ENCODE assay signal across 1 cellular context in the genomic region with DNA sequence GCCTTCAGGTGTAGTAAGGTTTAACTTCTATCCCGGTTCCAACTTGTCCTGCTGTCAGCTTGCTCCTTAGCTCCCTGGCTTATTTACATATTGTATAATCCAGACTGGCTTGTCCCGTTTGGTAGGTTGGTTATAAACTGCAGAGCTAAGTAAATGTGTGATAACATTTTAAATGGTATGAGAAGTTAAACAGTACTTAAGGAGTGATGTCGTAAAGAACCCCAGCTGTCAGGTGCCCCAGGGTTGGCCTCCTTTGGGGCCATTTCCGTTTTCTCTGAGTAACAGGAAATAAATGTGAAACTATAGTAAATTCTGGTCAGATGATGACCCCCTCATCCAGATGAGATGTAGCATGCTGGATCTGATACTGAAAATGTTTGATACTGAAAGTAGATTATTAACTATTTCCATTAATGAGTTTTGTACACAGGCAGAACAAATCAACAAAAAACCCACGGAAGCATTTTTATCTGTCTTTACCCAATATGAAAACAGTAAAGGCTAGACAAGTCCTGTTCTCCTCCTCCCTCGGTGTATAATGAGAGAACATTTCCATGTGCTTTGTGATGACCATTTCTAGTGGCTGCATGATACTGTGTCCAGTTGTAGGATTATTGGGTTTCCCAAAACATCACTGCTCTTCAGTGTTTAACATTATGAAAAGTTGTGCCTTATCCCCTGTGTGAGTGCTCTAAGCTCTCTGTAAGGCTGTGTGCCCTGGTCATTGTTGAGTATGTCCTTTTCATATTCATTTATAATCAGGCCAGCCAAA.
A peak's percentile ranks its signal among the peaks of the same experiment; 100 is the strongest.
TF ChIP-seq lines count a peak whose summit lies in the region.

No MANE protein-coding gene starts in this region.

TF ChIP-seq in GM12878, 131 proteins besides CTCF, POLR2A, EP300 and RAD21 (continued from another document):
- TF ChIP-seq YBX1 (IDR thresholded peaks at IDR 0.05) (no peak), FOXM1 (IDR thresholded peaks at IDR 0.05; ENCODE audit: low read depth, low read length) (peak; percentile 77), NR2C1 (IDR thresholded peaks at IDR 0.05) (0 out of 2 replicates have a peak, but pooled peaks have one; percentile 15), IKZF2 (IDR thresholded peaks at IDR 0.05) (peak in 1 of 2 experiments; percentile 26; a peak in 1 of 4 replicates), CREM (IDR thresholded peaks at IDR 0.05; ENCODE audit: low read depth) (peak; percentile 72), MXI1 (IDR thresholded peaks at IDR 0.05; ENCODE audit: low read depth, low read length) (peak; percentile 40; the same call in 1 of the 2 replicates), ZBED1 (IDR thresholded peaks at IDR 0.05; ENCODE audit: borderline replicate concordance) (peak; percentile 54; the same call in 1 of the 2 replicates), SMARCA5 (IDR thresholded peaks at IDR 0.05) (peak; percentile 67; the same call in 1 of the 2 replicates), POLR2AphosphoS2 (IDR thresholded peaks at IDR 0.05; ENCODE audit: low read depth, low read length) (no peak), SP1 (IDR thresholded peaks at IDR 0.05; ENCODE audit: low read depth, low read length) (peak; percentile 9), MYC (IDR thresholded peaks at IDR 0.05; ENCODE audit: insufficient read depth, insufficient read length, insufficient replicate concordance, low read length, severe bottlenecking) (no peak), MTA3 (IDR thresholded peaks at IDR 0.05; ENCODE audit: borderline replicate concordance, low read length) (peak; percentile 67; the same call in 1 of the 2 replicates), ETV6 (conservative IDR thresholded peaks at IDR 0.05 in 1 of 2, IDR thresholded peaks at IDR 0.05 in 1 of 2; ENCODE audit: borderline replicate concordance in 1 of 2, low read depth in 1 of 2) (peak in 1 of 2 experiments; percentile 96; a peak in 2 of 4 replicates), GABPA (IDR thresholded peaks at IDR 0.05; ENCODE audit: low read depth) (peak; percentile 71), HDAC6 (IDR thresholded peaks at IDR 0.05; ENCODE audit: unreplicated experiment) (no peak), IKZF1 (conservative IDR thresholded peaks at IDR 0.05) (peak; percentile 36; the same call in 1 of the 2 replicates), CHD1 (IDR thresholded peaks at IDR 0.05; ENCODE audit: low read depth, low read length) (no peak), SPI1 (IDR thresholded peaks at IDR 0.05; ENCODE audit: borderline replicate concordance, insufficient read depth, low read depth, low read length) (peak; percentile 70; the same call in 1 of the 2 replicates), BHLHE40 (IDR thresholded peaks at IDR 0.05; ENCODE audit: borderline replicate concordance in 1 of 2, low read depth in 2 of 2, low read length in 1 of 2) (peak; percentile 58 to 79; a peak in 3 of 4 replicates), CHD2 (IDR thresholded peaks at IDR 0.05; ENCODE audit: borderline replicate concordance, low read depth, low read length) (peak; percentile 60; the same call in 1 of the 2 replicates), CBX5 (IDR thresholded peaks at IDR 0.05; ENCODE audit: low read depth) (0 out of 2 replicates have a peak, but pooled peaks have one; percentile 31), MEF2B (IDR thresholded peaks at IDR 0.05; ENCODE audit: partially characterized antibody, poor library complexity, severe bottlenecking) (peak; percentile 56), RUNX3 (IDR thresholded peaks at IDR 0.05; ENCODE audit: low read length) (peak; percentile 71), TCF3 (IDR thresholded peaks at IDR 0.05; ENCODE audit: borderline replicate concordance, insufficient read depth, low read depth, low read length) (peak; percentile 90; the same call in 1 of the 2 replicates), ZNF24 (IDR thresholded peaks at IDR 0.05) (no peak), ATF7 (IDR thresholded peaks at IDR 0.05; ENCODE audit: low read depth) (peak; percentile 58; the same call in 1 of the 2 replicates), JUNB (IDR thresholded peaks at IDR 0.05) (peak; percentile 28; the same call in 1 of the 2 replicates), POU2F2 (IDR thresholded peaks at IDR 0.05; ENCODE audit: borderline replicate concordance, low read depth, low read length) (0 out of 3 replicates have a peak, but pooled peaks have one; percentile 42), EED (IDR thresholded peaks at IDR 0.05; ENCODE audit: low read depth) (peak; percentile 53), FOS (IDR thresholded peaks at IDR 0.05; ENCODE audit: borderline replicate concordance, extremely low read depth, insufficient read length) (no peak), EZH2 (IDR thresholded peaks at IDR 0.05; ENCODE audit: borderline replicate concordance, control insufficient read depth, low read depth, low read length) (no peak), BACH1 (IDR thresholded peaks at IDR 0.05; ENCODE audit: borderline replicate concordance) (no peak), NFIC (IDR thresholded peaks at IDR 0.05; ENCODE audit: low read depth, low read length) (peak; percentile 88)
- TF ChIP-seq, protein P1, sequence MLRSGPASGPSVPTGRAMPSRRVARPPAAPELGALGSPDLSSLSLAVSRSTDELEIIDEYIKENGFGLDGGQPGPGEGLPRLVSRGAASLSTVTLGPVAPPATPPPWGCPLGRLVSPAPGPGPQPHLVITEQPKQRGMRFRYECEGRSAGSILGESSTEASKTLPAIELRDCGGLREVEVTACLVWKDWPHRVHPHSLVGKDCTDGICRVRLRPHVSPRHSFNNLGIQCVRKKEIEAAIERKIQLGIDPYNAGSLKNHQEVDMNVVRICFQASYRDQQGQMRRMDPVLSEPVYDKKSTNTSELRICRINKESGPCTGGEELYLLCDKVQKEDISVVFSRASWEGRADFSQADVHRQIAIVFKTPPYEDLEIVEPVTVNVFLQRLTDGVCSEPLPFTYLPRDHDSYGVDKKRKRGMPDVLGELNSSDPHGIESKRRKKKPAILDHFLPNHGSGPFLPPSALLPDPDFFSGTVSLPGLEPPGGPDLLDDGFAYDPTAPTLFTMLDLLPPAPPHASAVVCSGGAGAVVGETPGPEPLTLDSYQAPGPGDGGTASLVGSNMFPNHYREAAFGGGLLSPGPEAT (IDR thresholded peaks at IDR 0.05; ENCODE audit: low read depth): 0 out of 2 replicates have a peak, but pooled peaks have one; percentile 12
- TF ChIP-seq, protein P2, sequence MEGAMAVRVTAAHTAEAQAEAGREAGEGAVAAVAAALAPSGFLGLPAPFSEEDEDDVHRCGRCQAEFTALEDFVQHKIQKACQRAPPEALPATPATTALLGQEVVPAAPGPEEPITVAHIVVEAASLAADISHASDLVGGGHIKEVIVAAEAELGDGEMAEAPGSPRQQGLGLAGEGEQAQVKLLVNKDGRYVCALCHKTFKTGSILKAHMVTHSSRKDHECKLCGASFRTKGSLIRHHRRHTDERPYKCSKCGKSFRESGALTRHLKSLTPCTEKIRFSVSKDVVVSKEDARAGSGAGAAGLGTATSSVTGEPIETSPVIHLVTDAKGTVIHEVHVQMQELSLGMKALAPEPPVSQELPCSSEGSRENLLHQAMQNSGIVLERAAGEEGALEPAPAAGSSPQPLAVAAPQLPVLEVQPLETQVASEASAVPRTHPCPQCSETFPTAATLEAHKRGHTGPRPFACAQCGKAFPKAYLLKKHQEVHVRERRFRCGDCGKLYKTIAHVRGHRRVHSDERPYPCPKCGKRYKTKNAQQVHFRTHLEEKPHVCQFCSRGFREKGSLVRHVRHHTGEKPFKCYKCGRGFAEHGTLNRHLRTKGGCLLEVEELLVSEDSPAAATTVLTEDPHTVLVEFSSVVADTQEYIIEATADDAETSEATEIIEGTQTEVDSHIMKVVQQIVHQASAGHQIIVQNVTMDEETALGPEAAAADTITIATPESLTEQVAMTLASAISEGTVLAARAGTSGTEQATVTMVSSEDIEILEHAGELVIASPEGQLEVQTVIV (IDR thresholded peaks at IDR 0.05; ENCODE audit: borderline replicate concordance, partially characterized antibody): peak; percentile 77
- TF ChIP-seq, protein P3, sequence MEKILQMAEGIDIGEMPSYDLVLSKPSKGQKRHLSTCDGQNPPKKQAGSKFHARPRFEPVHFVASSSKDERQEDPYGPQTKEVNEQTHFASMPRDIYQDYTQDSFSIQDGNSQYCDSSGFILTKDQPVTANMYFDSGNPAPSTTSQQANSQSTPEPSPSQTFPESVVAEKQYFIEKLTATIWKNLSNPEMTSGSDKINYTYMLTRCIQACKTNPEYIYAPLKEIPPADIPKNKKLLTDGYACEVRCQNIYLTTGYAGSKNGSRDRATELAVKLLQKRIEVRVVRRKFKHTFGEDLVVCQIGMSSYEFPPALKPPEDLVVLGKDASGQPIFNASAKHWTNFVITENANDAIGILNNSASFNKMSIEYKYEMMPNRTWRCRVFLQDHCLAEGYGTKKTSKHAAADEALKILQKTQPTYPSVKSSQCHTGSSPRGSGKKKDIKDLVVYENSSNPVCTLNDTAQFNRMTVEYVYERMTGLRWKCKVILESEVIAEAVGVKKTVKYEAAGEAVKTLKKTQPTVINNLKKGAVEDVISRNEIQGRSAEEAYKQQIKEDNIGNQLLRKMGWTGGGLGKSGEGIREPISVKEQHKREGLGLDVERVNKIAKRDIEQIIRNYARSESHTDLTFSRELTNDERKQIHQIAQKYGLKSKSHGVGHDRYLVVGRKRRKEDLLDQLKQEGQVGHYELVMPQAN (conservative IDR thresholded peaks at IDR 0.05): no peak
- TF ChIP-seq, protein P4, sequence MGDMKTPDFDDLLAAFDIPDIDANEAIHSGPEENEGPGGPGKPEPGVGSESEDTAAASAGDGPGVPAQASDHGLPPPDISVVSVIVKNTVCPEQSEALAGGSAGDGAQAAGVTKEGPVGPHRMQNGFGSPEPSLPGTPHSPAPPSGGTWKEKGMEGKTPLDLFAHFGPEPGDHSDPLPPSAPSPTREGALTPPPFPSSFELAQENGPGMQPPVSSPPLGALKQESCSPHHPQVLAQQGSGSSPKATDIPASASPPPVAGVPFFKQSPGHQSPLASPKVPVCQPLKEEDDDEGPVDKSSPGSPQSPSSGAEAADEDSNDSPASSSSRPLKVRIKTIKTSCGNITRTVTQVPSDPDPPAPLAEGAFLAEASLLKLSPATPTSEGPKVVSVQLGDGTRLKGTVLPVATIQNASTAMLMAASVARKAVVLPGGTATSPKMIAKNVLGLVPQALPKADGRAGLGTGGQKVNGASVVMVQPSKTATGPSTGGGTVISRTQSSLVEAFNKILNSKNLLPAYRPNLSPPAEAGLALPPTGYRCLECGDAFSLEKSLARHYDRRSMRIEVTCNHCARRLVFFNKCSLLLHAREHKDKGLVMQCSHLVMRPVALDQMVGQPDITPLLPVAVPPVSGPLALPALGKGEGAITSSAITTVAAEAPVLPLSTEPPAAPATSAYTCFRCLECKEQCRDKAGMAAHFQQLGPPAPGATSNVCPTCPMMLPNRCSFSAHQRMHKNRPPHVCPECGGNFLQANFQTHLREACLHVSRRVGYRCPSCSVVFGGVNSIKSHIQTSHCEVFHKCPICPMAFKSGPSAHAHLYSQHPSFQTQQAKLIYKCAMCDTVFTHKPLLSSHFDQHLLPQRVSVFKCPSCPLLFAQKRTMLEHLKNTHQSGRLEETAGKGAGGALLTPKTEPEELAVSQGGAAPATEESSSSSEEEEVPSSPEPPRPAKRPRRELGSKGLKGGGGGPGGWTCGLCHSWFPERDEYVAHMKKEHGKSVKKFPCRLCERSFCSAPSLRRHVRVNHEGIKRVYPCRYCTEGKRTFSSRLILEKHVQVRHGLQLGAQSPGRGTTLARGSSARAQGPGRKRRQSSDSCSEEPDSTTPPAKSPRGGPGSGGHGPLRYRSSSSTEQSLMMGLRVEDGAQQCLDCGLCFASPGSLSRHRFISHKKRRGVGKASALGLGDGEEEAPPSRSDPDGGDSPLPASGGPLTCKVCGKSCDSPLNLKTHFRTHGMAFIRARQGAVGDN (IDR thresholded peaks at IDR 0.05): 0 out of 2 replicates have a peak, but pooled peaks have one; percentile 71
- TF ChIP-seq, protein P5, sequence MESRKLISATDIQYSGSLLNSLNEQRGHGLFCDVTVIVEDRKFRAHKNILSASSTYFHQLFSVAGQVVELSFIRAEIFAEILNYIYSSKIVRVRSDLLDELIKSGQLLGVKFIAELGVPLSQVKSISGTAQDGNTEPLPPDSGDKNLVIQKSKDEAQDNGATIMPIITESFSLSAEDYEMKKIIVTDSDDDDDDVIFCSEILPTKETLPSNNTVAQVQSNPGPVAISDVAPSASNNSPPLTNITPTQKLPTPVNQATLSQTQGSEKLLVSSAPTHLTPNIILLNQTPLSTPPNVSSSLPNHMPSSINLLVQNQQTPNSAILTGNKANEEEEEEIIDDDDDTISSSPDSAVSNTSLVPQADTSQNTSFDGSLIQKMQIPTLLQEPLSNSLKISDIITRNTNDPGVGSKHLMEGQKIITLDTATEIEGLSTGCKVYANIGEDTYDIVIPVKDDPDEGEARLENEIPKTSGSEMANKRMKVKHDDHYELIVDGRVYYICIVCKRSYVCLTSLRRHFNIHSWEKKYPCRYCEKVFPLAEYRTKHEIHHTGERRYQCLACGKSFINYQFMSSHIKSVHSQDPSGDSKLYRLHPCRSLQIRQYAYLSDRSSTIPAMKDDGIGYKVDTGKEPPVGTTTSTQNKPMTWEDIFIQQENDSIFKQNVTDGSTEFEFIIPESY (IDR thresholded peaks at IDR 0.05): no peak
- TF ChIP-seq, protein P6, sequence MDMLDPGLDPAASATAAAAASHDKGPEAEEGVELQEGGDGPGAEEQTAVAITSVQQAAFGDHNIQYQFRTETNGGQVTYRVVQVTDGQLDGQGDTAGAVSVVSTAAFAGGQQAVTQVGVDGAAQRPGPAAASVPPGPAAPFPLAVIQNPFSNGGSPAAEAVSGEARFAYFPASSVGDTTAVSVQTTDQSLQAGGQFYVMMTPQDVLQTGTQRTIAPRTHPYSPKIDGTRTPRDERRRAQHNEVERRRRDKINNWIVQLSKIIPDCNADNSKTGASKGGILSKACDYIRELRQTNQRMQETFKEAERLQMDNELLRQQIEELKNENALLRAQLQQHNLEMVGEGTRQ (IDR thresholded peaks at IDR 0.05; ENCODE audit: borderline replicate concordance, low read depth, low read length): peak; percentile 1; the same call in 1 of the 2 replicates
- TF ChIP-seq, protein P7, sequence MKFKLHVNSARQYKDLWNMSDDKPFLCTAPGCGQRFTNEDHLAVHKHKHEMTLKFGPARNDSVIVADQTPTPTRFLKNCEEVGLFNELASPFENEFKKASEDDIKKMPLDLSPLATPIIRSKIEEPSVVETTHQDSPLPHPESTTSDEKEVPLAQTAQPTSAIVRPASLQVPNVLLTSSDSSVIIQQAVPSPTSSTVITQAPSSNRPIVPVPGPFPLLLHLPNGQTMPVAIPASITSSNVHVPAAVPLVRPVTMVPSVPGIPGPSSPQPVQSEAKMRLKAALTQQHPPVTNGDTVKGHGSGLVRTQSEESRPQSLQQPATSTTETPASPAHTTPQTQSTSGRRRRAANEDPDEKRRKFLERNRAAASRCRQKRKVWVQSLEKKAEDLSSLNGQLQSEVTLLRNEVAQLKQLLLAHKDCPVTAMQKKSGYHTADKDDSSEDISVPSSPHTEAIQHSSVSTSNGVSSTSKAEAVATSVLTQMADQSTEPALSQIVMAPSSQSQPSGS (IDR thresholded peaks at IDR 0.05; ENCODE audit: low read length): peak; percentile 72; the same call in 1 of the 2 replicates
